Comparison of ENCODE assay signal across 1 cellular context in the genomic region with DNA sequence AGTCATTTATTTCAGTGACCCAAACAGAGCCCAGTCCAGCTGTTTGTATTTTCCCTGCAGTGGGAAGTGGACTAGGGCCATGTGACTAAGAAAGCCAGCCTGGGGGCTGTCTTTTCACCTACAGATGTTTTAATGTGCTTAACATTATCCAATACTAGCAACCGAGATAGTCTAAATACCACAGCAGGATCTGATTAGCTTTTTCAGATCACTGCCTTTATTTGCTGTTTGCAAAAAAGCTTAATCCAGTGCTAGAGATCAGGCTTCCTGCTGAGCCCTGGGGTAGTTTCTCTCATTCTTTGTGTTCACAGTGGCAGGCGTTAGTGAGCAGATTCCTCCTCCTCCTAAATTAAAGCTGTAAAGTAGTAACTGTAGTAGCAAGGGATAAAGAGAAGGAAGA.
TF ChIP-seq lines count a peak whose summit lies in the region.

No MANE protein-coding gene starts in this region.

TF ChIP-seq in GM23338, 12 proteins besides CTCF, POLR2A, EP300 and RAD21 (continued from another document):
- no peak for TF ChIP-seq REST (IDR thresholded peaks at IDR 0.05; ENCODE audit: unreplicated experiment)
- no peak for TF ChIP-seq POLR2AphosphoS5 (IDR thresholded peaks at IDR 0.05; ENCODE audit: low read depth)
- TF ChIP-seq ZNF114 (CRISPR knock-in tag; IDR thresholded peaks at IDR 0.05), result no peak
- no peak for TF ChIP-seq STAT1 (IDR thresholded peaks at IDR 0.05; ENCODE audit: unreplicated experiment)
- TF ChIP-seq CREB1 (CRISPR knock-in tag; IDR thresholded peaks at IDR 0.05; ENCODE audit: low read depth), result no peak
- TF ChIP-seq ZNF462 (CRISPR knock-in tag; IDR thresholded peaks at IDR 0.05), result no peak
- TF ChIP-seq NANOG (IDR thresholded peaks at IDR 0.05; ENCODE audit: borderline replicate concordance), result no peak
- no peak for TF ChIP-seq ZNF331 (CRISPR knock-in tag; IDR thresholded peaks at IDR 0.05; ENCODE audit: low read depth)
- TF ChIP-seq EZH2 (IDR thresholded peaks at IDR 0.05; ENCODE audit: low read depth, unreplicated experiment), result no peak
- TF ChIP-seq JUNB (IDR thresholded peaks at IDR 0.05; ENCODE audit: unreplicated experiment), result no peak
